In the genomic region with DNA sequence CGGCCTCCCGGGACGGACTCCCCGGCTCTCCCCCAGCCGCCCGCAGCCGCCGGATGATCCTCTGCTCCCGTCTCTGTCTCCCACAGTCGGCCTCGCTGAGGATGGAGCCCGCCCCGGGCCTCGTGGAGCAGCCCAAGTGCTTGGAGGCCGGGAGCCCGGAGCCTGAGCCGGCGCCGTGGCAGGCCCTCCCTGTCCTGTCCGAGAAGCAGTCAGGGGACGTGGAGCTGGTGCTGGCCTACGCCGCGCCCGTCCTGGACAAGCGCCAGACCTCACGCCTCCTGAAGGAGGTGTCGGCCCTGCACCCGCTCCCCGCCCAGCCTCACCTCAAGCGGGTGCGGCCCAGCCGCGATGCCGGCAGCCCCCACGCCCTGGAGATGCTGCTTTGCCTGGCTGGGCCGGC, we compare ENCODE assay signal across 23 cellular contexts.
"Had no signal": no experiment of that assay in that cellular context is flagged by ENCODE, and none has a peak within 500 bp of the region (broad histone marks: within the 10 kb centered on the region; RNA-seq: fewer than 3 reads in every experiment).

No MANE protein-coding gene starts in this region.

- H3K4me3 ChIP-seq: heart right ventricle, lung, ovary, prostate gland, right atrium auricular region, upper lobe of left lung had no signal

- ATAC-seq: activated CD4-positive, alpha-beta T cell treated with anti-CD3 and anti-CD28 coated beads for 36 hours; heart right ventricle; left lobe of liver; T-helper 17 cell had no signal

- H3K27me3 ChIP-seq: heart right ventricle, ovary, right atrium auricular region, upper lobe of left lung had no signal

- DNase-seq: activated B cell treated with CpG ODN at 0.5 μM for 24 hours; activated CD4-positive, alpha-beta T cell treated with anti-CD3 and anti-CD28 coated beads for 36 hours; activated CD4-positive, alpha-beta T cell treated with anti-CD3 and anti-CD28 coated beads, Interleukin-2, amount 50 U/mL, for 4 hours; activated CD8-positive, alpha-beta memory T cell treated with anti-CD3 and anti-CD28 coated beads for 24 hours; activated CD8-positive, alpha-beta memory T cell treated with anti-CD3 and anti-CD28 coated beads, Interleukin-2, amount 50 U/mL, for 4 hours; activated naive CD4-positive, alpha-beta T cell treated with Interleukin-2 at 50 U/mL for 16 hours; activated naive CD8-positive, alpha-beta T cell treated with anti-CD3 and anti-CD28 coated beads for 36 hours; cortex of kidney; foreskin fibroblast; heart right ventricle; islet precursor cell; natural killer cell; stimulated activated CD4-positive, alpha-beta T cell treated with anti-CD3 and anti-CD28 coated beads, Interleukin-12 subunit alpha, Interleukin-12 subunit beta, amount 100 ng/mL, for 4 hours; stimulated activated CD4-positive, alpha-beta T cell treated with anti-CD3 and anti-CD28 coated beads, Interleukin-4, amount 100 ng/mL, for 4 hours; SW 1271; T-helper 17 cell had no signal

- H3K9me3 ChIP-seq: heart right ventricle, ovary, prostate gland, right atrium auricular region, upper lobe of left lung had no signal

- H3K27ac ChIP-seq: epithelial cell of prostate, ovary, prostate gland, right atrium auricular region, upper lobe of left lung had no signal

- H3K36me3 ChIP-seq: ovary had no signal
